23 cellular contexts compared by ENCODE assay signal in the genomic region with DNA sequence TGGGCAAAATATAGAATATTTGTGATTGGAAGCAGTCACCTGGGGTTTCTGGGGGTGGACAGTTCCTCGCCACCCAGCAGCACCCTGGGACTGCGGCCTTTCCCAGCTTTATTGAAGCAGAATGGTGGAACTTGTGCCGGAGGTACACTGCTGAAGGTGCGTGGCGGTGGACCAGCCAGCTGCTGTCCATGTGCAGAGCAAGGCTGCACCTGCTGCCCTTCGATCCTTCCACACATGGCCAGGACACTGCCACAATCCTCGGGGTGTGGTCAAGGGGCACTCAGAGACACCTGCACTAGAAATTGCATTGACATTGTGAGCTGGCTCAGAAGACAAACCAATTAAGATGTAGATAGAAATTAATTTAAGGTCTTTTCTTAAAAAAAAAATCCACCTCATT. TPM values are rescaled to one million over a fixed set of nuclear protein-coding genes. Genes with fewer than 3 reads are reported as not detected.
DNase-seq lines count a peak whose midpoint lies in the region; ATAC-seq, FAIRE-seq and TF ChIP-seq lines count a peak whose summit lies in the region.
"Had no signal": no experiment of that assay in that cellular context is flagged by ENCODE, and none has a peak within 500 bp of the region (broad histone marks: within the 10 kb centered on the region; RNA-seq: fewer than 3 reads in every experiment).

No MANE protein-coding gene starts in this region.

- H3K4me1 ChIP-seq in A549 (peaks cover 9% of the 10 kb centered on the region), Caco-2 (peaks cover 4% of the 10 kb centered on the region)

- no peaks in the 10 kb centered on the region for H3K27me3 Mint-ChIP-seq in Caco-2 (ENCODE audit: insufficient read depth, unreplicated experiment)
- no peaks in the 10 kb centered on the region for H3K27me3 Mint-ChIP-seq in activated T-helper 17 cell treated with anti-CD3 and anti-CD28 coated beads, Interleukin-2, amount 50 U/mL, for 72 hours
- H3K27me3 Mint-ChIP-seq: CD4-positive, alpha-beta T cell had no signal

- H3K27ac Mint-ChIP-seq in Caco-2 (ENCODE audit: unreplicated experiment), result no peak overlapping the region
- peak overlapping the region; percentile 48 for H3K27ac Mint-ChIP-seq in activated T-helper 17 cell treated with anti-CD3 and anti-CD28 coated beads, Interleukin-2, amount 50 U/mL, for 72 hours
- H3K27ac Mint-ChIP-seq: CD4-positive, alpha-beta T cell had no signal

- peaks cover 5% of the 10 kb centered on the region for H3K4me1 Mint-ChIP-seq in Caco-2 (ENCODE audit: low read depth, unreplicated experiment)
- peaks cover 23% of the 10 kb centered on the region for H3K4me1 Mint-ChIP-seq in activated T-helper 17 cell treated with anti-CD3 and anti-CD28 coated beads, Interleukin-2, amount 50 U/mL, for 72 hours

- ATAC-seq in A549, result no peak
- ATAC-seq in activated T-helper 17 cell treated with anti-CD3 and anti-CD28 coated beads, Interleukin-2, amount 50 U/mL, for 72 hours (replicated peaks), result no peak
- ATAC-seq in HG03457 (IDR thresholded peaks at IDR 0.05; ENCODE audit: unreplicated experiment), result no peak
- ATAC-seq: Right ventricle myocardium inferior had no signal

- H3K9me3 ChIP-seq in A549 (no peaks in the 10 kb centered on the region), Caco-2 (no peaks in the 10 kb centered on the region)
- H3K9me3 ChIP-seq: BLaER1 had no signal

- peaks cover 5% of the 10 kb centered on the region; the same call in 1 of the 2 replicates for H3K36me3 ChIP-seq in Caco-2 (ENCODE audit: control insufficient read depth, insufficient read depth, low read length)

- H3K36me3 Mint-ChIP-seq in Caco-2 (ENCODE audit: insufficient read depth, unreplicated experiment), result peaks cover 31% of the 10 kb centered on the region
- H3K36me3 Mint-ChIP-seq in activated T-helper 17 cell treated with anti-CD3 and anti-CD28 coated beads, Interleukin-2, amount 50 U/mL, for 72 hours (ENCODE audit: low read depth), result peaks cover 48% of the 10 kb centered on the region

- DNase-seq in A549 (ENCODE audit: low read depth in 1 of 2, low spot score in 1 of 2) (no peak), Caco-2 (no peak), NCI-H146 treated with DMSO at 0.1 percent for 48 hours (lab: John Stamatoyannopoulos, UW; ENCODE audit: unreplicated experiment) (peak; percentile 72), head of caudate nucleus (no peak), NCI-H510A (lab: John Stamatoyannopoulos, UW) (no peak)
- DNase-seq: ACHN; CD4-positive, alpha-beta T cell; GOT3; HCEC 1CT; Karpas-422; NCI-H187 treated with DMSO at 0.1 percent for 48 hours; NCI-H2107; NCI-H446 treated with DMSO at 0.1 percent for 48 hours; NCI-H69; SW 1271 had no signal

- TF ChIP-seq RAD21 in A549 (conservative IDR thresholded peaks at IDR 0.05 in 1 of 2, IDR thresholded peaks at IDR 0.05 in 1 of 2), result no peak

- intact Hi-C loops in Caco-2 (cut with micrococcal nuclease; ENCODE audit: unreplicated experiment) (no loop called here), head of caudate nucleus (cut with DNase I) (no loop called here)

- no peak overlapping the region for H3K4me3 ChIP-seq in A549
- no peak overlapping the region for H3K4me3 ChIP-seq in Caco-2 (ENCODE audit: low read depth, low read length)
- H3K4me3 ChIP-seq: BLaER1 had no signal

- H3K4me2 ChIP-seq in A549, result no peak overlapping the region
- H3K4me2 ChIP-seq: BLaER1 had no signal

- no peaks in the 10 kb centered on the region for H3K9me3 Mint-ChIP-seq in Caco-2 (ENCODE audit: unreplicated experiment)
- no peaks in the 10 kb centered on the region for H3K9me3 Mint-ChIP-seq in activated T-helper 17 cell treated with anti-CD3 and anti-CD28 coated beads, Interleukin-2, amount 50 U/mL, for 72 hours
- H3K9me3 Mint-ChIP-seq: CD4-positive, alpha-beta T cell had no signal

- peak; percentile 56 for FAIRE-seq in A549 (lab: Jason Lieb, UNC)
- FAIRE-seq: GM12892, GM18507, HTR-8/SVneo, RCC 7860 had no signal

- no peaks in the 10 kb centered on the region for H3K27me3 ChIP-seq in Caco-2 (replicated peaks; ENCODE audit: control insufficient read depth, insufficient read depth, low read length)
- H3K27me3 ChIP-seq: BLaER1 had no signal

- CTCF ChIA-PET in A549 (lab: Yijun Ruan, JAX) (interaction anchor here (0.6 to 18.3 kb wide), 5 partner anchors 9 to 231 kb away, joined by 3 to 348 read pairs (median 3); no protein-coding TSS in a partner anchor), Caco-2 (lab: Charles Lee) (no interaction called here)

- TF ChIP-seq CTCF in A549 (IDR thresholded peaks at IDR 0.05) (no peak), Caco-2 (IDR thresholded peaks at IDR 0.05; ENCODE audit: insufficient read depth in 1 of 2, low read depth in 1 of 2, low read length in 1 of 2, severe bottlenecking in 1 of 2, unreplicated experiment in 1 of 2) (no peak)

- no peak for TF ChIP-seq POLR2A in A549 (IDR thresholded peaks at IDR 0.05; ENCODE audit: low read length)

- POLR2A ChIA-PET in A549 (lab: Yijun Ruan, JAX) (no interaction called here), Caco-2 (lab: Charles Lee) (no interaction called here)

- no peak overlapping the region for H3K4me3 Mint-ChIP-seq in Caco-2 (ENCODE audit: unreplicated experiment)
- no peak overlapping the region for H3K4me3 Mint-ChIP-seq in activated T-helper 17 cell treated with anti-CD3 and anti-CD28 coated beads, Interleukin-2, amount 50 U/mL, for 72 hours
- H3K4me3 Mint-ChIP-seq: CD4-positive, alpha-beta T cell had no signal

- no peak for TF ChIP-seq EP300 in A549 (IDR thresholded peaks at IDR 0.05)

- no peak overlapping the region for H3K27ac ChIP-seq in A549
- H3K27ac ChIP-seq: BLaER1 had no signal

- BruUV-seq in Caco-2 (replicated peaks; lab: Mats Ljungman, UMichigan), result TSS peak; percentile 28

- WGBS in A549 (ENCODE audit: missing lambda C conversion rate), result 89% methylated on average over 7 of the region's 7 CpGs

TF ChIP-seq in A549, 52 proteins besides CTCF, POLR2A, EP300 and RAD21:
- TF ChIP-seq RNF2 (IDR thresholded peaks at IDR 0.05; ENCODE audit: borderline replicate concordance, low read depth) (no peak), ZFP36 (IDR thresholded peaks at IDR 0.05; ENCODE audit: borderline replicate concordance, partially characterized antibody) (no peak), EHMT2 (IDR thresholded peaks at IDR 0.05; ENCODE audit: low read depth) (no peak), EHF (CRISPR knock-in tag; IDR thresholded peaks at IDR 0.05) (no peak)
- TF ChIP-seq, protein P1, sequence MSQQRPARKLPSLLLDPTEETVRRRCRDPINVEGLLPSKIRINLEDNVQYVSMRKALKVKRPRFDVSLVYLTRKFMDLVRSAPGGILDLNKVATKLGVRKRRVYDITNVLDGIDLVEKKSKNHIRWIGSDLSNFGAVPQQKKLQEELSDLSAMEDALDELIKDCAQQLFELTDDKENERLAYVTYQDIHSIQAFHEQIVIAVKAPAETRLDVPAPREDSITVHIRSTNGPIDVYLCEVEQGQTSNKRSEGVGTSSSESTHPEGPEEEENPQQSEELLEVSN (IDR thresholded peaks at IDR 0.05; ENCODE audit: borderline replicate concordance, low read depth), result no peak

RNA-seq across cellular contexts. Expression of a gene that starts 11.4 kb away (rescaled TPM):
- polyA plus RNA-seq in A549 (2011; rRNA removed) (443 and 565 TPM in 2 replicates), A549 (2017; fragmentation: RNase III; extraction: RNeasy Plus Mini Kit Qiagen cat#74134 plus additional on column Dnase treatment) (548 to 579 TPM (median 555 TPM) in 3 replicates)
- polyA plus RNA-seq in A549 (2012; cell fraction: cytosol; rRNA removed), result 630 and 674 TPM in 2 replicates
- 958 and 1,031 TPM in 2 replicates for polyA plus RNA-seq in A549 (2012; cell fraction: nucleus; rRNA removed)
- 992 and 1,185 TPM in 2 replicates for polyA minus RNA-seq in A549 (2011; rRNA and poly(A)+ RNA removed)
- total RNA-seq in Caco-2 (2022), result 329 and 381 TPM in 2 replicates
- total RNA-seq in activated T-helper 17 cell treated with anti-CD3 and anti-CD28 coated beads, Interleukin-2, amount 50 U/mL, for 72 hours, result 1,000 to 10,000 TPM in 1 of 2 donors, 100 to 1,000 TPM in 1; 862 to 1,104 TPM

RNA-seq across cellular contexts. Expression of a gene that starts 50.7 kb away (rescaled TPM):
- 58.5 and 68.9 TPM in 2 replicates for polyA plus RNA-seq in A549 (2011; rRNA removed)
- polyA plus RNA-seq in A549 (2012; cell fraction: cytosol; rRNA removed), result 72.1 and 74.8 TPM in 2 replicates
- 50.7 and 66.9 TPM in 2 replicates for polyA plus RNA-seq in A549 (2012; cell fraction: nucleus; rRNA removed)
- polyA plus RNA-seq in A549 (2017; fragmentation: RNase III; extraction: RNeasy Plus Mini Kit Qiagen cat#74134 plus additional on column Dnase treatment), result 28.2 to 32.7 TPM (median 31.5 TPM) in 3 replicates
- 43.5 and 50.5 TPM in 2 replicates for polyA minus RNA-seq in A549 (2011; rRNA and poly(A)+ RNA removed)
- 33.2 and 40.2 TPM in 2 replicates for total RNA-seq in Caco-2 (2022)
- 10 to 100 TPM; 11.9 to 30.4 TPM for total RNA-seq in activated T-helper 17 cell treated with anti-CD3 and anti-CD28 coated beads, Interleukin-2, amount 50 U/mL, for 72 hours
